Comparison of ENCODE assay signal across 29 cellular contexts in the genomic region with DNA sequence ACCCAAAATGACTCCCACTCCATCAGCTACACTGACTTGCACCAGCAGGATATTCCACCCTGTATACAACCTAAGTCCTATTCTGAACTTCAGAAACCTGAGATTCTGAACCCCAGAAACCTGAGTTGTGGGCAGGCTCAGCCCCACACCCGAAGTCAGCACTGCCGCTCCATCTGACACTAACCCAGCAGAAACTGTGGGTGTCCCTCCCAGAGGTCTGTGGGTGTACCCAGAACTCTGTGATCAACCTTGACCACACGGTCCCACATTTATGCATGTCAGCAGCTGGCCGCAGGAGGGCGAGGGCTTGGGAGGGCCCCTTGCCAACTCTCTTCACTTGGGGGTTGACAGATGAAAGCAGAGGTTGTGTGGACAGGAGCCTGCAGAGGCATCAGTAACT. TPM values are rescaled to one million over a fixed set of nuclear protein-coding genes. Genes with fewer than 3 reads are reported as not detected.
"Had no signal": no experiment of that assay in that cellular context is flagged by ENCODE, and none has a peak within 500 bp of the region (broad histone marks: within the 10 kb centered on the region; RNA-seq: fewer than 3 reads in every experiment).

No MANE protein-coding gene starts in this region.

- H3K27ac Mint-ChIP-seq: mesothelial cell of epicardium; naive thymus-derived CD8-positive, alpha-beta T cell; progenitor cell of endocrine pancreas had no signal

- H3K4me2 ChIP-seq: smooth muscle cell had no signal

- H3K27ac ChIP-seq: dorsolateral prefrontal cortex, epithelial cell of prostate, gastrocnemius medialis, pancreas, right lobe of liver, suprapubic skin had no signal

- DNase-seq: cerebellar nuclear complex; dorsolateral prefrontal cortex; effector CD4-positive, alpha-beta T cell; foreskin fibroblast; gastrocnemius medialis; kidney; mesenchymal stem cell; mucosa of descending colon; naive thymus-derived CD8-positive, alpha-beta T cell; nephron progenitor cell; occipital lobe; pancreas; right lobe of liver; stimulated activated CD4-positive, alpha-beta T cell treated with anti-CD3 and anti-CD28 coated beads, Interleukin-12 subunit alpha, Interleukin-12 subunit beta, amount 100 ng/mL, for 4 hours; stimulated activated CD4-positive, alpha-beta T cell treated with anti-CD3 and anti-CD28 coated beads, Interleukin-1b, Interleukin-23, amount 100 ng/mL, for 48 hours; stimulated activated CD4-positive, alpha-beta T cell treated with anti-CD3 and anti-CD28 coated beads, Interleukin-4, amount 100 ng/mL, for 1 hour; stimulated activated CD8-positive, alpha-beta memory T cell treated with anti-CD3 and anti-CD28 coated beads, Interleukin-4, amount 100 ng/mL, for 48 hours; stimulated activated naive CD4-positive, alpha-beta T cell; stimulated activated naive CD8-positive, alpha-beta T cell treated with anti-CD3 and anti-CD28 coated beads, Interleukin-15, amount 100 ng/mL, for 72 hours; trophoblast cell had no signal

- H3K4me1 Mint-ChIP-seq: mesothelial cell of epicardium; naive thymus-derived CD8-positive, alpha-beta T cell; stimulated activated naive CD8-positive, alpha-beta T cell treated with anti-CD3 and anti-CD28 coated beads, Interleukin-15, amount 100 ng/mL, for 72 hours had no signal

- H3K27me3 ChIP-seq: dorsolateral prefrontal cortex, gastrocnemius medialis, pancreas, right lobe of liver had no signal

- H3K9me3 ChIP-seq: gastrocnemius medialis, mucosa of descending colon, pancreas, right lobe of liver, suprapubic skin had no signal

- H3K9me3 Mint-ChIP-seq: mesothelial cell of epicardium; naive thymus-derived CD8-positive, alpha-beta T cell; nephron progenitor cell; stimulated activated naive CD8-positive, alpha-beta T cell treated with anti-CD3 and anti-CD28 coated beads, Interleukin-15, amount 100 ng/mL, for 72 hours had no signal

- ATAC-seq: esophagus mucosa; gastrocnemius medialis; left lobe of liver; mucosa of descending colon; naive thymus-derived CD8-positive, alpha-beta T cell; pancreas; right lobe of liver; stimulated activated naive CD8-positive, alpha-beta T cell treated with anti-CD3 and anti-CD28 coated beads, Interleukin-15, amount 100 ng/mL, for 72 hours had no signal

- H3K4me1 ChIP-seq: pancreas, right lobe of liver had no signal

- H3K36me3 ChIP-seq: gastrocnemius medialis, pancreas, right lobe of liver, suprapubic skin had no signal

- H3K4me3 Mint-ChIP-seq: mesothelial cell of epicardium; naive thymus-derived CD8-positive, alpha-beta T cell; nephron progenitor cell; stimulated activated naive CD8-positive, alpha-beta T cell treated with anti-CD3 and anti-CD28 coated beads, Interleukin-15, amount 100 ng/mL, for 72 hours had no signal

- H3K36me3 Mint-ChIP-seq: mesothelial cell of epicardium; naive thymus-derived CD8-positive, alpha-beta T cell had no signal

- H3K4me3 ChIP-seq: dorsolateral prefrontal cortex, gastrocnemius medialis, mucosa of descending colon, pancreas, right lobe of liver, smooth muscle cell, suprapubic skin had no signal

- H3K27me3 Mint-ChIP-seq: stimulated activated naive CD8-positive, alpha-beta T cell treated with anti-CD3 and anti-CD28 coated beads, Interleukin-15, amount 100 ng/mL, for 72 hours had no signal

RNA-seq across cellular contexts. Expression of a gene that starts 9.3 kb away (rescaled TPM):
- polyA plus RNA-seq: naive thymus-derived CD8-positive, alpha-beta T cell had no signal

RNA-seq across cellular contexts. Expression of a gene that starts 26.5 kb away (rescaled TPM):
- total RNA-seq: esophagus mucosa; glomerular endothelial cell; kidney; left lobe of liver; lung microvascular endothelial cell; mesothelial cell of epicardium; mucosa of descending colon; naive thymus-derived CD8-positive, alpha-beta T cell; occipital lobe; pancreas; progenitor cell of endocrine pancreas; right lobe of liver; smooth muscle cell; suprapubic skin had no signal
- polyA plus RNA-seq: naive thymus-derived CD8-positive, alpha-beta T cell; pancreas; smooth muscle cell had no signal
